1 cellular context compared by ENCODE assay signal in the genomic region with DNA sequence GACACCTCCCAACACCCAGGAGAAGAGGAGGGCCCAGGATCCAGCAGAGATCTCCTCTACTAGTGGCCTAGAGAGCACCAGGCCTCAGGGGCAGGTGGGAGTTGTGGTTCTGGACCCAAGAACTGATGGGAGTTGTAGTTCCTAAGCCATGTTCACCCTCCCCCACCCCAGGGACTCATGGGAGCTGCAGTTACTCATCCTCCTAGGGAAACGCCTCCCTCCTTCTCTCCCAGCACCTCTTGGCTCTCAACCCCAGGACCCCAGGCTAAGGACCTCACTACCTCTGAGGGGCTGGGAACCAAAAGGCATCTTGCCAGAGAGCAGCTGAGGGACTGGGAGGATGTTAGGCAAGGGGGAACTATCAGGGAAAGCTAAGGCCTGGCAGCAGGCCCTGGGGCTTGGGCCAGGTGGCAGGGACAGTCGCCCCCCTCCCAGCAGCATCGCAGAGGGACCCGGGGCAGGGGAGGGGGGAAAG.
TF ChIP-seq lines count a peak whose summit lies in the region.

No MANE protein-coding gene starts in this region.

TF ChIP-seq in HepG2, 621 proteins besides CTCF, POLR2A, EP300 and RAD21 (continued from another document):
- TF ChIP-seq, protein P1, sequence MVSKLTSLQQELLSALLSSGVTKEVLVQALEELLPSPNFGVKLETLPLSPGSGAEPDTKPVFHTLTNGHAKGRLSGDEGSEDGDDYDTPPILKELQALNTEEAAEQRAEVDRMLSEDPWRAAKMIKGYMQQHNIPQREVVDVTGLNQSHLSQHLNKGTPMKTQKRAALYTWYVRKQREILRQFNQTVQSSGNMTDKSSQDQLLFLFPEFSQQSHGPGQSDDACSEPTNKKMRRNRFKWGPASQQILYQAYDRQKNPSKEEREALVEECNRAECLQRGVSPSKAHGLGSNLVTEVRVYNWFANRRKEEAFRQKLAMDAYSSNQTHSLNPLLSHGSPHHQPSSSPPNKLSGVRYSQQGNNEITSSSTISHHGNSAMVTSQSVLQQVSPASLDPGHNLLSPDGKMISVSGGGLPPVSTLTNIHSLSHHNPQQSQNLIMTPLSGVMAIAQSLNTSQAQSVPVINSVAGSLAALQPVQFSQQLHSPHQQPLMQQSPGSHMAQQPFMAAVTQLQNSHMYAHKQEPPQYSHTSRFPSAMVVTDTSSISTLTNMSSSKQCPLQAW (CRISPR knock-in tag; IDR thresholded peaks at IDR 0.05): no peak
- peak; percentile 57; the same call in 1 of the 2 replicates for TF ChIP-seq KAT8 (CRISPR knock-in tag; IDR thresholded peaks at IDR 0.05)
- TF ChIP-seq CREM (IDR thresholded peaks at IDR 0.05): 0 out of 2 replicates have a peak, but pooled peaks have one; percentile 24
- no peak for TF ChIP-seq CREM (CRISPR knock-in tag; IDR thresholded peaks at IDR 0.05)
- TF ChIP-seq HCFC1 (IDR thresholded peaks at IDR 0.05; ENCODE audit: low read depth, low read length): peak; percentile 64; the same call in 1 of the 2 replicates
- TF ChIP-seq ZFY (CRISPR knock-in tag; IDR thresholded peaks at IDR 0.05): peak; percentile 43; the same call in 1 of the 2 replicates
- no peak for TF ChIP-seq TARDBP (CRISPR knock-in tag; IDR thresholded peaks at IDR 0.05)
- TF ChIP-seq, protein P2, sequence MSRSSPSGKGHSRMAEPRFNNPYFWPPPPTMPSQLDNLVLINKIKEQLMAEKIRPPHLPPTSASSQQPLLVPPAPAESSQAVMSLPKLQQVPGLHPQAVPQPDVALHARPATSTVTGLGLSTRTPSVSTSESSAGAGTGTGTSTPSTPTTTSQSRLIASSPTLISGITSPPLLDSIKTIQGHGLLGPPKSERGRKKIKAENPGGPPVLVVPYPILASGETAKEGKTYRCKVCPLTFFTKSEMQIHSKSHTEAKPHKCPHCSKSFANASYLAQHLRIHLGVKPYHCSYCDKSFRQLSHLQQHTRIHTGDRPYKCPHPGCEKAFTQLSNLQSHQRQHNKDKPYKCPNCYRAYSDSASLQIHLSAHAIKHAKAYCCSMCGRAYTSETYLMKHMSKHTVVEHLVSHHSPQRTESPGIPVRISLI (CRISPR knock-in tag; IDR thresholded peaks at IDR 0.05; ENCODE audit: borderline replicate concordance): no peak
- TF ChIP-seq, protein P3, sequence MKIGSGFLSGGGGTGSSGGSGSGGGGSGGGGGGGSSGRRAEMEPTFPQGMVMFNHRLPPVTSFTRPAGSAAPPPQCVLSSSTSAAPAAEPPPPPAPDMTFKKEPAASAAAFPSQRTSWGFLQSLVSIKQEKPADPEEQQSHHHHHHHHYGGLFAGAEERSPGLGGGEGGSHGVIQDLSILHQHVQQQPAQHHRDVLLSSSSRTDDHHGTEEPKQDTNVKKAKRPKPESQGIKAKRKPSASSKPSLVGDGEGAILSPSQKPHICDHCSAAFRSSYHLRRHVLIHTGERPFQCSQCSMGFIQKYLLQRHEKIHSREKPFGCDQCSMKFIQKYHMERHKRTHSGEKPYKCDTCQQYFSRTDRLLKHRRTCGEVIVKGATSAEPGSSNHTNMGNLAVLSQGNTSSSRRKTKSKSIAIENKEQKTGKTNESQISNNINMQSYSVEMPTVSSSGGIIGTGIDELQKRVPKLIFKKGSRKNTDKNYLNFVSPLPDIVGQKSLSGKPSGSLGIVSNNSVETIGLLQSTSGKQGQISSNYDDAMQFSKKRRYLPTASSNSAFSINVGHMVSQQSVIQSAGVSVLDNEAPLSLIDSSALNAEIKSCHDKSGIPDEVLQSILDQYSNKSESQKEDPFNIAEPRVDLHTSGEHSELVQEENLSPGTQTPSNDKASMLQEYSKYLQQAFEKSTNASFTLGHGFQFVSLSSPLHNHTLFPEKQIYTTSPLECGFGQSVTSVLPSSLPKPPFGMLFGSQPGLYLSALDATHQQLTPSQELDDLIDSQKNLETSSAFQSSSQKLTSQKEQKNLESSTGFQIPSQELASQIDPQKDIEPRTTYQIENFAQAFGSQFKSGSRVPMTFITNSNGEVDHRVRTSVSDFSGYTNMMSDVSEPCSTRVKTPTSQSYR (CRISPR knock-in tag; IDR thresholded peaks at IDR 0.05; ENCODE audit: borderline replicate concordance): peak; percentile 72; the same call in 1 of the 2 replicates
- TF ChIP-seq ZNF335 (CRISPR knock-in tag; IDR thresholded peaks at IDR 0.05): 0 out of 2 replicates have a peak, but pooled peaks have one; percentile 26
